In genomic region chr5:74327339-74327685, GRCh38 we compare ENCODE assay signal across 12 cellular contexts.
DNase-seq lines count a peak whose midpoint lies in the region; ATAC-seq and TF ChIP-seq lines count a peak whose summit lies in the region.
"Had no signal": no experiment of that assay in that cellular context is flagged by ENCODE, and none has a peak within 500 bp of the region (broad histone marks: within the 10 kb centered on the region; RNA-seq: fewer than 3 reads in every experiment).

No MANE protein-coding gene starts in this region.

- H3K36me3 Mint-ChIP-seq in activated naive CD4-positive, alpha-beta T cell treated with anti-CD3 and anti-CD28 coated beads, Interleukin-2, amount 50 U/mL, for 72 hours: no peaks in the 10 kb centered on the region
- no peaks in the 10 kb centered on the region for H3K36me3 Mint-ChIP-seq in activated naive CD8-positive, alpha-beta T cell treated with anti-CD3 and anti-CD28 coated beads, Interleukin-2, amount 50 U/mL, for 24 hours (ENCODE audit: low read depth)
- no peaks in the 10 kb centered on the region for H3K36me3 Mint-ChIP-seq in endodermal cell (ENCODE audit: low read depth)
- H3K36me3 Mint-ChIP-seq: activated naive CD4-positive, alpha-beta T cell treated with anti-CD3 and anti-CD28 coated beads, Interleukin-2, amount 10 ng/mL, durations not matched to agents 7 days and 5 days had no signal

- WGBS in endodermal cell (ENCODE audit: insufficient coverage in 1 of 2, insufficient read length in 1 of 2), 2 experiments: 75 to 91% methylated on average over 2 of the region's 2 CpGs

- peaks cover 24% of the 10 kb centered on the region for H3K4me1 Mint-ChIP-seq in activated naive CD8-positive, alpha-beta T cell treated with anti-CD3 and anti-CD28 coated beads, Interleukin-2, amount 50 U/mL, for 24 hours
- H3K4me1 Mint-ChIP-seq in endodermal cell: peaks cover 12% of the 10 kb centered on the region

- DNase-seq in activated naive CD4-positive, alpha-beta T cell treated with anti-CD3 and anti-CD28 coated beads, Interleukin-2, amount 50 U/mL, for 72 hours (ENCODE audit: low spot score in 2 of 2): no peak
- no peak for DNase-seq in activated naive CD4-positive, alpha-beta T cell (lab: John Stamatoyannopoulos, UW)
- DNase-seq in activated naive CD8-positive, alpha-beta T cell treated with anti-CD3 and anti-CD28 coated beads, Interleukin-2, amount 50 U/mL, for 24 hours: no peak
- DNase-seq in C1 segment of cervical spinal cord (lab: John Stamatoyannopoulos, UW) (no peak), iPS-NIHi11 (ENCODE audit: low spot score) (no peak), NCI-H2196 treated with DMSO at 0.1 percent for 48 hours (lab: John Stamatoyannopoulos, UW; ENCODE audit: unreplicated experiment) (no peak), endodermal cell (no peak)

- no peaks in the 10 kb centered on the region for H3K9me3 Mint-ChIP-seq in activated naive CD4-positive, alpha-beta T cell treated with anti-CD3 and anti-CD28 coated beads, Interleukin-2, amount 50 U/mL, for 72 hours
- H3K9me3 Mint-ChIP-seq in activated naive CD8-positive, alpha-beta T cell treated with anti-CD3 and anti-CD28 coated beads, Interleukin-2, amount 50 U/mL, for 24 hours: no peaks in the 10 kb centered on the region
- H3K9me3 Mint-ChIP-seq in endodermal cell: no peaks in the 10 kb centered on the region
- H3K9me3 Mint-ChIP-seq: activated naive CD4-positive, alpha-beta T cell treated with anti-CD3 and anti-CD28 coated beads, Interleukin-2, amount 10 ng/mL, durations not matched to agents 7 days and 5 days had no signal

- H3K27me3 Mint-ChIP-seq in activated naive CD8-positive, alpha-beta T cell treated with anti-CD3 and anti-CD28 coated beads, Interleukin-2, amount 50 U/mL, for 24 hours: peaks cover 48% of the 10 kb centered on the region
- no peaks in the 10 kb centered on the region for H3K27me3 Mint-ChIP-seq in endodermal cell (ENCODE audit: insufficient read depth)

- H3K4me3 ChIP-seq in mucosa of rectum (ENCODE audit: low read length in 2 of 2): no peak overlapping the region
- H3K4me3 ChIP-seq in endodermal cell (ENCODE audit: low read length): no peak overlapping the region
- H3K4me3 ChIP-seq: cardiac muscle cell, left lung, MG63 had no signal

- H3K9ac ChIP-seq in mucosa of rectum (ENCODE audit: low read depth in 1 of 2, low read length in 2 of 2) (no peak overlapping the region), endodermal cell (ENCODE audit: extremely low read depth, low read length, poor library complexity, severe bottlenecking) (no peak overlapping the region)

- no peak for ATAC-seq in activated naive CD4-positive, alpha-beta T cell treated with anti-CD3 and anti-CD28 coated beads, Interleukin-2, amount 50 U/mL, for 72 hours
- no peak for ATAC-seq in activated naive CD8-positive, alpha-beta T cell treated with anti-CD3 and anti-CD28 coated beads, Interleukin-2, amount 50 U/mL, for 24 hours

- H3K9me3 ChIP-seq in mucosa of rectum (ENCODE audit: control insufficient read depth in 2 of 2, low read length in 2 of 2) (no peaks in the 10 kb centered on the region), endodermal cell (ENCODE audit: control insufficient read depth, low read length) (no peaks in the 10 kb centered on the region)
- H3K9me3 ChIP-seq: left lung, MG63 had no signal

- no peaks in the 10 kb centered on the region for H3K36me3 ChIP-seq in mucosa of rectum (ENCODE audit: control insufficient read depth in 2 of 2, insufficient read depth in 2 of 2, low read length in 2 of 2)
- H3K36me3 ChIP-seq in endodermal cell (ENCODE audit: control insufficient read depth, insufficient read depth, low read length): no peaks in the 10 kb centered on the region
- H3K36me3 ChIP-seq: cardiac muscle cell, left lung, MG63 had no signal

- peak overlapping the region; percentile 6 for H3K4me3 Mint-ChIP-seq in activated naive CD8-positive, alpha-beta T cell treated with anti-CD3 and anti-CD28 coated beads, Interleukin-2, amount 50 U/mL, for 24 hours
- no peak overlapping the region for H3K4me3 Mint-ChIP-seq in endodermal cell
- H3K4me3 Mint-ChIP-seq: activated naive CD4-positive, alpha-beta T cell treated with anti-CD3 and anti-CD28 coated beads, Interleukin-2, amount 10 ng/mL, durations not matched to agents 7 days and 5 days had no signal

- peak overlapping the region; percentile 15 to 19 for H3K27ac Mint-ChIP-seq in activated naive CD4-positive, alpha-beta T cell treated with anti-CD3 and anti-CD28 coated beads, Interleukin-2, amount 50 U/mL, for 72 hours
- H3K27ac Mint-ChIP-seq in activated naive CD8-positive, alpha-beta T cell treated with anti-CD3 and anti-CD28 coated beads, Interleukin-2, amount 50 U/mL, for 24 hours: peak overlapping the region; percentile 78
- H3K27ac Mint-ChIP-seq in endodermal cell: no peak overlapping the region
- H3K27ac Mint-ChIP-seq: activated naive CD4-positive, alpha-beta T cell treated with anti-CD3 and anti-CD28 coated beads, Interleukin-2, amount 10 ng/mL, durations not matched to agents 7 days and 5 days had no signal

- H3K4me1 ChIP-seq in mucosa of rectum (ENCODE audit: control insufficient read depth in 2 of 2, insufficient read depth in 2 of 2, low read length in 2 of 2) (peaks cover 4 to 8% of the 10 kb centered on the region in 2 donors), endodermal cell (ENCODE audit: control insufficient read depth, insufficient read depth, low read length) (no peaks in the 10 kb centered on the region)
- H3K4me1 ChIP-seq: left lung had no signal

- TF ChIP-seq CTCF in endodermal cell (conservative IDR thresholded peaks at IDR 0.05): no peak

- peak overlapping the region; percentile 11 to 30 for H3K27ac ChIP-seq in mucosa of rectum (ENCODE audit: low read depth in 2 of 2, low read length in 2 of 2)
- H3K27ac ChIP-seq in endodermal cell (ENCODE audit: low read depth, low read length): no peak overlapping the region
- H3K27ac ChIP-seq: cardiac muscle cell, left lung had no signal

- H3K27me3 ChIP-seq in mucosa of rectum (ENCODE audit: control insufficient read depth in 2 of 2, insufficient read depth in 2 of 2, low read length in 2 of 2): no peaks in the 10 kb centered on the region
- H3K27me3 ChIP-seq in endodermal cell (ENCODE audit: control insufficient read depth, insufficient read depth, low read length, poor library complexity, severe bottlenecking): no peaks in the 10 kb centered on the region
- H3K27me3 ChIP-seq: cardiac muscle cell, left lung, MG63 had no signal
